Comparison of ENCODE assay signal across 15 cellular contexts in the genomic region with DNA sequence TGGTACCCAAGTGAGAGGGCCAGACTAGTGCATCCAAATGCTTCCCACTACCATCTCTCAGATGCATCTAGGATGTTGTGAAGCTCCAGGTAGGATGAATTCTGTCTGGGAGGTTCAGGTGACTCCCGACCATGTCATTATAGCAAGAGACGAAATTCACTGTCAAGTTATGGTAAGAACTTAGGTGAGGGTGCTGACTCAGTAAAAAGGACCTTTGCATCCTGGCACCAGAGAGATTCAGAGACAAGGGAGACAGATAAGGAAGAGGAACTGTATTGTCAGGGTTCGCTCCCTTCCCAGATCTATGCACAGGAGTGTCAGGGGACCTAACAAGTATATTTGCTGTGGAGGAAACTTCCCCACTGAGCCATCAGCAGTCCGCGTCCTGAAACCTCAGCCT.
"Had no signal": no experiment of that assay in that cellular context is flagged by ENCODE, and none has a peak within 500 bp of the region (broad histone marks: within the 10 kb centered on the region; RNA-seq: fewer than 3 reads in every experiment).

No MANE protein-coding gene starts in this region.

- H3K27ac ChIP-seq: epithelial cell of prostate, hepatocyte, parathyroid adenoma, testis, upper lobe of right lung had no signal

- ATAC-seq: activated T-helper 17 cell treated with anti-CD3 and anti-CD28 coated beads, Interleukin-2, amount 50 U/mL, for 72 hours; left ventricle myocardium superior; upper lobe of right lung had no signal

- DNase-seq: activated CD4-positive, alpha-beta T cell treated with anti-CD3 and anti-CD28 coated beads for 1 hour; activated CD4-positive, alpha-beta T cell treated with anti-CD3 and anti-CD28 coated beads, Interleukin-2, amount 50 U/mL, for 48 hours; activated naive CD4-positive, alpha-beta T cell treated with anti-CD3 and anti-CD28 coated beads for 36 hours; kidney; left ventricle myocardium superior; small intestine; stimulated activated CD4-positive, alpha-beta T cell treated with anti-CD3 and anti-CD28 coated beads, Interleukin-4, amount 100 ng/mL, for 4 hours; stimulated activated CD8-positive, alpha-beta memory T cell treated with anti-CD3 and anti-CD28 coated beads, Interleukin-4, amount 100 ng/mL, for 48 hours; stimulated activated naive CD4-positive, alpha-beta T cell treated with Interleukin-2 at 50 U/mL for 16 hours; testis; upper lobe of right lung had no signal

- H3K4me1 ChIP-seq: parathyroid adenoma had no signal

- H3K9ac ChIP-seq: parathyroid adenoma had no signal

- H3K36me3 ChIP-seq: upper lobe of right lung had no signal

- H3K9me3 ChIP-seq: testis, upper lobe of right lung had no signal

- H3K79me2 ChIP-seq: hepatocyte, parathyroid adenoma had no signal

- H3K4me3 ChIP-seq: hepatocyte, testis, upper lobe of right lung had no signal

- H2AFZ ChIP-seq: hepatocyte, parathyroid adenoma had no signal

- H3K27me3 ChIP-seq: hepatocyte, testis, upper lobe of right lung had no signal
